21 cellular contexts compared by ENCODE assay signal in the genomic region with DNA sequence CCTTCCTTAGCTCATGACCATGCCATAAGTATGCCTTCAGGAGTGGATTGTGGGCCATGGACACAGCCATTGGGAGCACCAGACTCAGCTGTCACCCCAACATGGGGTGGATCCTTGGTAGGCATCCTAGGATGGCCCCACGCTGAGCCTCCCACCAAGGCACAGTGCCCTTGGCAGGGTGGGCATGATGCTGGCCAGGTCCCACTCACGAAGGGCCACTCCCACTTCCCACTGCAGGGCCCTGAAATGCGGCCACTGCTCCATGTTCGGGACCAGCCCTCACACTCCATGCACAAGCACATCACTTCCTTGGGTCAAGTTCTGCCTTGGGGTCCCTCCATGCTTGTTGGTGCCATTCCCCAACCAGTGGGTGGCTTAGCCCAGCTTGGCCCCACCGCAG. TPM values are rescaled to one million over a fixed set of nuclear protein-coding genes. Genes with fewer than 3 reads are reported as not detected.
DNase-seq lines count a peak whose midpoint lies in the region; ATAC-seq lines count a peak whose summit lies in the region.
"Had no signal": no experiment of that assay in that cellular context is flagged by ENCODE, and none has a peak within 500 bp of the region (broad histone marks: within the 10 kb centered on the region; RNA-seq: fewer than 3 reads in every experiment).

No MANE protein-coding gene starts in this region.

- intact Hi-C loops in Right ventricle myocardium inferior (cut with DNase I): no loop called here
- intact Hi-C loops in left cardiac atrium (cut with DNase I): no loop called here
- intact Hi-C loops in sciatic nerve (cut with DNase I): no loop called here
- intact Hi-C loops in head of caudate nucleus (cut with DNase I): no loop called here

- ATAC-seq in Right ventricle myocardium inferior (peak; percentile 23), left cardiac atrium (no peak), left lobe of liver (no peak), sciatic nerve (peak; percentile 39)
- ATAC-seq: CD8-positive, alpha-beta T cell; GM12878; HCT116 had no signal

- DNase-seq in Right ventricle myocardium inferior (ENCODE audit: missing footprints): no peak
- no peak for DNase-seq in left cardiac atrium
- peak; percentile 27 for DNase-seq in left lobe of liver (ENCODE audit: low spot score)
- DNase-seq in sciatic nerve (ENCODE audit: low spot score): no peak
- no peak for DNase-seq in effector CD4-positive, alpha-beta T cell
- DNase-seq in head of caudate nucleus: no peak
- no peak for DNase-seq in DMS 273 (lab: John Stamatoyannopoulos, UW; ENCODE audit: unreplicated experiment)
- DNase-seq: Calu3; CD8-positive, alpha-beta T cell; DMS 273 treated with DMSO at 0.1 percent for 48 hours; DMS53; DND-41; EL; GOT3; H7; HFFc6 had no signal

RNA-seq across cellular contexts. Expression of a gene that starts 12.9 kb away (rescaled TPM):
- total RNA-seq in Right ventricle myocardium inferior (not detected), left cardiac atrium (not detected), left lobe of liver (not detected), sciatic nerve (0.27 TPM)
- total RNA-seq: A172; B cell; CD8-positive, alpha-beta T cell; G401; GM12878; HFFc6 had no signal

Comparison
In these comparisons a context has a peak if more than half of its experiments do, and no peak if none do; other contexts are left out.
1. ATAC-seq: peak in Right ventricle myocardium inferior (single experiment) and sciatic nerve (single experiment); none in left cardiac atrium (0 of 2) and left lobe of liver (single experiment).